8 cellular contexts compared by ENCODE assay signal in the genomic region with DNA sequence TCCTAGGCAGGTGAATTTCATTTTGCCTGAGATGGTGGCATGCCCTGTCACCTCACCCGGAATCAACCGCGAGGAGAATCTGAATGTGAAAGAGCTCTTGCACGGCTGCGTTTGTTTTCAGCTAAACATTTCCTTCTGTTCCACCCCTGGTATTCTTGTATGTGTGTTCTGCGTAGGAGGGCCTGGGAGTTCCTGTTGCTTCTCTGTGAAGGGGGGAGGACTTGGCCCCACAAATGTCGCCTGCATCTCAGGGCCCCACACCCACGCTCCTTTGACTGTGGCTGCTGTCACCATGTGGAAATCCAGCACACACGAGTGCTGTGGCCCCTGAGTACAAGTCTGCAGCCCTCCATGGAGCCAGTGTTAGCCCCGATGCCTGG. TPM values are rescaled to one million over a fixed set of nuclear protein-coding genes. Genes with fewer than 3 reads are reported as not detected.
DNase-seq lines count a peak whose midpoint lies in the region; ATAC-seq and TF ChIP-seq lines count a peak whose summit lies in the region.

No MANE protein-coding gene starts in this region.

- no peak for TF ChIP-seq POLR2A in NB4 (IDR thresholded peaks at IDR 0.05; ENCODE audit: extremely low read depth, insufficient read length)

- no peaks in the 10 kb centered on the region for H3K9me3 ChIP-seq in neural progenitor cell (ENCODE audit: low read depth)
- no peaks in the 10 kb centered on the region for H3K9me3 ChIP-seq in WERI-Rb-1 (ENCODE audit: severe bottlenecking)
- no peaks in the 10 kb centered on the region for H3K9me3 ChIP-seq in left lung

- H3K4me1 ChIP-seq in neural progenitor cell (no peaks in the 10 kb centered on the region), left lung (peaks cover 0 to 11% of the 10 kb centered on the region in 2 donors)

- H2AFZ ChIP-seq in neural progenitor cell (replicated peaks) = no peak overlapping the region

- intact Hi-C loops in left lung (cut with DNase I) = loop anchor here in 1 of 2 donors (10.0 kb wide), 1 partner anchor 216 kb away; no protein-coding TSS in a partner anchor

- H3K27ac ChIP-seq in neural progenitor cell = no peak overlapping the region
- no peak overlapping the region for H3K27ac ChIP-seq in WERI-Rb-1
- H3K27ac ChIP-seq in left lung = peak overlapping the region in 1 of 2 donors; percentile 45

- H3K36me3 Mint-ChIP-seq in activated naive CD4-positive, alpha-beta T cell treated with anti-CD3 and anti-CD28 coated beads, Interleukin-2, amount 50 U/mL, for 72 hours = peaks cover 7 to 12% of the 10 kb centered on the region in 2 donors
- peaks cover 37% of the 10 kb centered on the region for H3K36me3 Mint-ChIP-seq in neural progenitor cell

- H3K36me3 ChIP-seq in neural progenitor cell (no peaks in the 10 kb centered on the region), WERI-Rb-1 (no peaks in the 10 kb centered on the region), left lung (peaks cover 0 to 9% of the 10 kb centered on the region in 2 donors)

- H4K20me1 ChIP-seq in neural progenitor cell (ENCODE audit: low read depth) = no peaks in the 10 kb centered on the region

- DNase-seq in NB4 (ENCODE audit: low read depth) (peak; percentile 28), neural progenitor cell (ENCODE audit: low spot score) (no peak), WERI-Rb-1 (no peak), left lung (no peak), epidermal melanocyte (ENCODE audit: insufficient read length, low spot score) (no peak)
- peak in 1 of 2 donors; percentile 34 for DNase-seq in activated naive CD4-positive, alpha-beta T cell treated with anti-CD3 and anti-CD28 coated beads, Interleukin-2, amount 50 U/mL, for 72 hours (ENCODE audit: low spot score in 2 of 2)
- peak; percentile 35 to 55 (median 52) for DNase-seq in stimulated activated CD4-positive, alpha-beta T cell treated with anti-CD3 and anti-CD28 coated beads, Interleukin-12 subunit alpha, Interleukin-12 subunit beta, amount 100 ng/mL, for 48 hours (ENCODE audit: low read depth in 2 of 3, low spot score in 1 of 3)

- no peaks in the 10 kb centered on the region for H3K9me3 Mint-ChIP-seq in activated naive CD4-positive, alpha-beta T cell treated with anti-CD3 and anti-CD28 coated beads, Interleukin-2, amount 50 U/mL, for 72 hours
- peaks cover 24% of the 10 kb centered on the region for H3K9me3 Mint-ChIP-seq in neural progenitor cell

- H3F3A ChIP-seq in neural progenitor cell (ENCODE audit: low read depth) = no peaks in the 10 kb centered on the region

- H3K4me3 ChIP-seq in NB4 (ENCODE audit: low read depth, low read length) (no peak overlapping the region), neural progenitor cell (no peak overlapping the region), WERI-Rb-1 (ENCODE audit: low read depth, low read length) (no peak overlapping the region), left lung (no peak overlapping the region)

- peak; percentile 26 for ATAC-seq in GM19397 (IDR thresholded peaks at IDR 0.05; ENCODE audit: unreplicated experiment)
- peak; percentile 43 to 73 for ATAC-seq in activated naive CD4-positive, alpha-beta T cell treated with anti-CD3 and anti-CD28 coated beads, Interleukin-2, amount 50 U/mL, for 72 hours
- no peak for ATAC-seq in left lung

- no peak overlapping the region for H3K4me3 Mint-ChIP-seq in neural progenitor cell

- H3K4me2 ChIP-seq in neural progenitor cell = no peak overlapping the region

- no peak overlapping the region for H3K9ac ChIP-seq in neural progenitor cell

- H3K4me1 Mint-ChIP-seq in neural progenitor cell = peaks cover 11% of the 10 kb centered on the region

- H3K27me3 ChIP-seq in neural progenitor cell = no peaks in the 10 kb centered on the region
- H3K27me3 ChIP-seq in WERI-Rb-1 (ENCODE audit: insufficient read depth, low read depth, severe bottlenecking) = peaks cover 6% of the 10 kb centered on the region
- no peaks in the 10 kb centered on the region for H3K27me3 ChIP-seq in left lung

- TF ChIP-seq CTCF in NB4 (IDR thresholded peaks at IDR 0.05; ENCODE audit: low read depth, low read length) (no peak), neural progenitor cell (IDR thresholded peaks at IDR 0.05) (no peak), WERI-Rb-1 (IDR thresholded peaks at IDR 0.05; ENCODE audit: low read depth, low read length) (no peak), left lung (IDR thresholded peaks at IDR 0.05) (no peak)

- H3K79me2 ChIP-seq in neural progenitor cell (ENCODE audit: low read depth) = no peaks in the 10 kb centered on the region

- H3K27me3 Mint-ChIP-seq in neural progenitor cell (ENCODE audit: insufficient read depth, low read depth) = peaks cover 4% of the 10 kb centered on the region

- peak overlapping the region; percentile 87 to 90 for H3K27ac Mint-ChIP-seq in activated naive CD4-positive, alpha-beta T cell treated with anti-CD3 and anti-CD28 coated beads, Interleukin-2, amount 50 U/mL, for 72 hours
- no peak overlapping the region for H3K27ac Mint-ChIP-seq in neural progenitor cell

RNA-seq across cellular contexts. Expression of a gene that starts 45.8 kb away (rescaled TPM):
- total RNA-seq in activated naive CD4-positive, alpha-beta T cell treated with anti-CD3 and anti-CD28 coated beads, Interleukin-2, amount 50 U/mL, for 72 hours = not detected
- total RNA-seq in neural progenitor cell (ENCODE audit: low replicate concordance) (6.5 and 6.6 TPM in 2 replicates), left lung (10 to 100 TPM in 1 of 2 donors, 1 to 10 TPM in 1; 7.8 to 11.8 TPM)

Comparison
In these comparisons a context has a peak if more than half of its experiments do, and no peak if none do; other contexts are left out.
1. DNase-seq: peak in NB4 (single experiment) and stimulated activated CD4-positive, alpha-beta T cell treated with anti-CD3 and anti-CD28 coated beads, Interleukin-12 subunit alpha, Interleukin-12 subunit beta, amount 100 ng/mL, for 48 hours (3 of 3); none in neural progenitor cell (single experiment), WERI-Rb-1 (single experiment), left lung (0 of 2) and epidermal melanocyte (single experiment).